ENCODE assay signal across 20 cellular contexts in the genomic region with DNA sequence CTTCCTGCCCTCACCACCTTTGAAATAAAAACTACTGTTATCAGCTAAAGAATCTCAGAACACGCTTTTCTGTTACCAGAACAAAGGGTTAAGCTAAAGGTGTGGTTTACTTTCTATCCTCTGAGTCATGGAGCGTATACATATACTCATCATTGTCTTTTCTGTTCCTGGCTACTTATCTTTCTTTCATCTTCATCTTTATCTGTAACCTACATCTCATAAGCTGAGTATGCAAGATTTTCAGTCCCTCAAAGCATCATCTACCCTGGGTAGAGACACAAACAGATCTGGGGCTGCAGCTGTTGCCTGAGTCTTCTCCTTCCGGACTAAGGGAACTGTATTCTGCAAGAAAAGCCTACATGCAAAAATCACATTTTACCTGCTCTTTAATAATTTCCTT.
DNase-seq lines count a peak whose midpoint lies in the region; ATAC-seq and TF ChIP-seq lines count a peak whose summit lies in the region.
"Had no signal": no experiment of that assay in that cellular context is flagged by ENCODE, and none has a peak within 500 bp of the region (broad histone marks: within the 10 kb centered on the region; RNA-seq: fewer than 3 reads in every experiment).

No MANE protein-coding gene starts in this region.

- no peaks in the 10 kb centered on the region for H4K20me1 ChIP-seq in PC-3 (ENCODE audit: low read length)

- CTCF ChIA-PET in PC-3 (lab: Charles Lee) = no interaction called here

- no peaks in the 10 kb centered on the region for H3K9me3 Mint-ChIP-seq in activated T-helper 1 cell treated with anti-CD3 and anti-CD28 coated beads, Interleukin-12 subunit alpha, Interleukin-12 subunit beta, Interleukin-2, Interleukin-4 antibody, amounts not matched to agents 30 ng/mL and 10 ng/mL and 1 ng/mL, durations not matched to agents 14 hours and 24 hours and 36 hours
- H3K9me3 Mint-ChIP-seq: GM23338 had no signal

- H3K4me1 ChIP-seq in PC-3 (ENCODE audit: insufficient read depth, low read length) = peaks cover 35% of the 10 kb centered on the region
- H3K4me1 ChIP-seq in gastrocnemius medialis = peaks cover 2 to 16% of the 10 kb centered on the region in 2 donors
- H3K4me1 ChIP-seq: adrenal gland, BE2C, prostate gland, SJSA1 had no signal

- BruUV-seq in PC-3 (replicated peaks; lab: Mats Ljungman, UMichigan) = no TSS peak

- H3K79me2 ChIP-seq in PC-3 (ENCODE audit: low read length) = no peaks in the 10 kb centered on the region

- H3K36me3 ChIP-seq in PC-3 (ENCODE audit: low read depth, low read length) (no peaks in the 10 kb centered on the region), gastrocnemius medialis (no peaks in the 10 kb centered on the region)
- H3K36me3 ChIP-seq: adrenal gland, BE2C, prostate gland, SJSA1, tibial nerve had no signal

- peak; percentile 7 for DNase-seq in stimulated activated CD4-positive, alpha-beta T cell treated with anti-CD3 and anti-CD28 coated beads, Interleukin-4, amount 100 ng/mL, for 24 hours
- DNase-seq in stimulated activated CD4-positive, alpha-beta T cell treated with anti-CD3 and anti-CD28 coated beads, Interleukin-4, amount 100 ng/mL, for 1 hour = no peak
- DNase-seq in PC-3 = peak; percentile 65
- no peak for DNase-seq in activated T-helper 1 cell treated with anti-CD3 and anti-CD28 coated beads, Interleukin-12 subunit alpha, Interleukin-12 subunit beta, Interleukin-2, Interleukin-4 antibody, amounts not matched to agents 30 ng/mL and 10 ng/mL and 1 ng/mL, durations not matched to agents 14 hours and 24 hours and 36 hours (ENCODE audit: low spot score)
- DNase-seq in islet precursor cell = no peak
- no peak for DNase-seq in gastrocnemius medialis
- DNase-seq in HuH-7 (ENCODE audit: low spot score) = no peak
- DNase-seq: adrenal gland, BE2C, caudate nucleus, GF-D8, mesenchymal stem cell, NCI-H2029 treated with DMSO at 0.1 percent for 48 hours had no signal

- H3K9me2 ChIP-seq in PC-3 (replicated peaks; ENCODE audit: low read length) = no peaks in the 10 kb centered on the region

- H3K27me3 ChIP-seq in PC-3 (ENCODE audit: low read length) (no peaks in the 10 kb centered on the region), gastrocnemius medialis (no peaks in the 10 kb centered on the region)
- H3K27me3 ChIP-seq: adrenal gland, BE2C, SJSA1, tibial nerve had no signal

- H3K27me3 Mint-ChIP-seq in activated T-helper 1 cell treated with anti-CD3 and anti-CD28 coated beads, Interleukin-12 subunit alpha, Interleukin-12 subunit beta, Interleukin-2, Interleukin-4 antibody, amounts not matched to agents 30 ng/mL and 10 ng/mL and 1 ng/mL, durations not matched to agents 14 hours and 24 hours and 36 hours (ENCODE audit: insufficient read depth) = peaks cover 19% of the 10 kb centered on the region

- no peaks in the 10 kb centered on the region for H3K9me3 ChIP-seq in PC-3 (ENCODE audit: low read length)
- H3K9me3 ChIP-seq in gastrocnemius medialis = no peaks in the 10 kb centered on the region
- H3K9me3 ChIP-seq: adrenal gland, BE2C, prostate gland, SJSA1, tibial nerve had no signal

- intact Hi-C loops in PC-3 (cut with micrococcal nuclease) = no loop called here
- intact Hi-C loops in activated T-helper 1 cell treated with anti-CD3 and anti-CD28 coated beads, Interleukin-12 subunit alpha, Interleukin-12 subunit beta, Interleukin-2, Interleukin-4 antibody, amounts not matched to agents 30 ng/mL and 10 ng/mL and 1 ng/mL, durations not matched to agents 14 hours and 24 hours and 36 hours (cut with micrococcal nuclease) = loop anchor here (1.0 to 2.0 kb wide), 3 partner anchors 31 to 254 kb away; no protein-coding TSS in a partner anchor
- intact Hi-C loops in gastrocnemius medialis (cut with DNase I; ENCODE audit: low total_unique reads) = no loop called here

- H3F3A ChIP-seq in PC-3 (ENCODE audit: low read length, unreplicated experiment) = no peaks in the 10 kb centered on the region

- TF ChIP-seq CTCF in PC-3 (conservative IDR thresholded peaks at IDR 0.05; ENCODE audit: low read depth, low read length) = no peak
- no peak for TF ChIP-seq CTCF in gastrocnemius medialis (IDR thresholded peaks at IDR 0.05 in 4 of 5, conservative IDR thresholded peaks at IDR 0.05 in 1 of 5)

- peak overlapping the region; percentile 27 for H3K27ac Mint-ChIP-seq in activated T-helper 1 cell treated with anti-CD3 and anti-CD28 coated beads, Interleukin-12 subunit alpha, Interleukin-12 subunit beta, Interleukin-2, Interleukin-4 antibody, amounts not matched to agents 30 ng/mL and 10 ng/mL and 1 ng/mL, durations not matched to agents 14 hours and 24 hours and 36 hours
- H3K27ac Mint-ChIP-seq: GM23338, nephron had no signal

- H3K27ac ChIP-seq in PC-3 (ENCODE audit: low read length) = no peak overlapping the region
- no peak overlapping the region for H3K27ac ChIP-seq in gastrocnemius medialis
- H3K27ac ChIP-seq: adrenal gland, prostate gland, SJSA1, skin epidermis, tibial nerve had no signal

- no peak overlapping the region for H2AFZ ChIP-seq in PC-3 (ENCODE audit: low read length)
- H2AFZ ChIP-seq: GM23338 had no signal

- POLR2A ChIA-PET in PC-3 (lab: Charles Lee; ENCODE audit: unreplicated experiment) = interaction anchor here (0.6 kb wide), 1 partner anchor 180 kb away, joined by 3 read pairs; no protein-coding TSS in a partner anchor

- peak; percentile 56 for ATAC-seq in PC-3
- no peak for ATAC-seq in gastrocnemius medialis
- ATAC-seq: GM23338, K562 had no signal

- H3K36me3 Mint-ChIP-seq in activated T-helper 1 cell treated with anti-CD3 and anti-CD28 coated beads, Interleukin-12 subunit alpha, Interleukin-12 subunit beta, Interleukin-2, Interleukin-4 antibody, amounts not matched to agents 30 ng/mL and 10 ng/mL and 1 ng/mL, durations not matched to agents 14 hours and 24 hours and 36 hours (ENCODE audit: low read depth) = peaks cover 1% of the 10 kb centered on the region

- in situ Hi-C loops in gastrocnemius medialis (cut with MboI; ENCODE audit: low sequenced_read_pairs in 4 of 4) = no loop called here

- H3K4me3 ChIP-seq in PC-3 (ENCODE audit: low read length) = no peak overlapping the region
- no peak overlapping the region for H3K4me3 ChIP-seq in gastrocnemius medialis
- H3K4me3 ChIP-seq: adrenal gland, GM23338, K562, prostate gland, SJSA1, skin epidermis, tibial nerve had no signal

- no peak overlapping the region for H3K4me2 ChIP-seq in PC-3 (ENCODE audit: low read length)
- H3K4me2 ChIP-seq: GM23338 had no signal

- no peak overlapping the region for H3K4me3 Mint-ChIP-seq in activated T-helper 1 cell treated with anti-CD3 and anti-CD28 coated beads, Interleukin-12 subunit alpha, Interleukin-12 subunit beta, Interleukin-2, Interleukin-4 antibody, amounts not matched to agents 30 ng/mL and 10 ng/mL and 1 ng/mL, durations not matched to agents 14 hours and 24 hours and 36 hours
- H3K4me3 Mint-ChIP-seq: GM23338, nephron had no signal

- H3K4me1 Mint-ChIP-seq in activated T-helper 1 cell treated with anti-CD3 and anti-CD28 coated beads, Interleukin-12 subunit alpha, Interleukin-12 subunit beta, Interleukin-2, Interleukin-4 antibody, amounts not matched to agents 30 ng/mL and 10 ng/mL and 1 ng/mL, durations not matched to agents 14 hours and 24 hours and 36 hours (ENCODE audit: low read depth) = peaks cover 26% of the 10 kb centered on the region
- H3K4me1 Mint-ChIP-seq: GM23338 had no signal

- TF ChIP-seq POLR2A in gastrocnemius medialis (IDR thresholded peaks at IDR 0.05) = no peak

- H3K9ac ChIP-seq in PC-3 (ENCODE audit: low read length) = no peak overlapping the region

Comparison
In these comparisons a context has a peak if more than half of its experiments do, and no peak if none do; other contexts are left out.
1. DNase-seq: peak in stimulated activated CD4-positive, alpha-beta T cell treated with anti-CD3 and anti-CD28 coated beads, Interleukin-4, amount 100 ng/mL, for 24 hours (single experiment) and PC-3 (single experiment); none in stimulated activated CD4-positive, alpha-beta T cell treated with anti-CD3 and anti-CD28 coated beads, Interleukin-4, amount 100 ng/mL, for 1 hour (single experiment), activated T-helper 1 cell treated with anti-CD3 and anti-CD28 coated beads, Interleukin-12 subunit alpha, Interleukin-12 subunit beta, Interleukin-2, Interleukin-4 antibody, amounts not matched to agents 30 ng/mL and 10 ng/mL and 1 ng/mL, durations not matched to agents 14 hours and 24 hours and 36 hours (single experiment), islet precursor cell (single experiment), gastrocnemius medialis (0 of 2) and HuH-7 (single experiment).